ENCODE assay signal across 1 cellular context in the genomic region with DNA sequence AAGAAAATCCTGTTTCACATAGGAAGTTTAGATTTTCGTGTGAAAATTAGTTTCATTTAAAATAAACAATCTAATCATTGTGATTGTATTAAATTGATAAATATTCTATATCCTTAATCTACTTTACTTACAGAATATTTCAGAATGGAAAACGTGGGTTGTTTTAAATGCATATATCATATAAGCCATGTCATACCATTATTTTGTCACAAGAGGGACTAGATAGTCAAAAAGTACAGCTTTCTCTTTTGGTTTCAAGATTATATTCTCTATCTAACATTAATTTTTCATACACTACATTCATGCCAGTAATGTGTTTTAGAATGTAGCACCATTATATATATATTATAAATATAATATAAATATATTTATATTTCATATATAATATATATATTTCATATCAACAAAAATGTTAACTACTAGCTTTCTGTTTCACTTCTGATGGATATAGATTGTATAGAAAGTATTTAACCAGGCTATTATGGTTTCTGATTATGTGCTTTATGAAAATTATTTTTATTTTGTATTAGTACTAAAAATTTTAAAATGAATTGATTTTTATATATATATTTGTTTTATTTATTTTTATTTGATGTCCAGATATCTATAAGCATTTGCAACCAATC.
TF ChIP-seq lines count a peak whose summit lies in the region.

No MANE protein-coding gene starts in this region.

TF ChIP-seq in GM23338, 12 proteins besides CTCF, POLR2A, EP300 and RAD21 (continued from another document):
- TF ChIP-seq, protein P1, sequence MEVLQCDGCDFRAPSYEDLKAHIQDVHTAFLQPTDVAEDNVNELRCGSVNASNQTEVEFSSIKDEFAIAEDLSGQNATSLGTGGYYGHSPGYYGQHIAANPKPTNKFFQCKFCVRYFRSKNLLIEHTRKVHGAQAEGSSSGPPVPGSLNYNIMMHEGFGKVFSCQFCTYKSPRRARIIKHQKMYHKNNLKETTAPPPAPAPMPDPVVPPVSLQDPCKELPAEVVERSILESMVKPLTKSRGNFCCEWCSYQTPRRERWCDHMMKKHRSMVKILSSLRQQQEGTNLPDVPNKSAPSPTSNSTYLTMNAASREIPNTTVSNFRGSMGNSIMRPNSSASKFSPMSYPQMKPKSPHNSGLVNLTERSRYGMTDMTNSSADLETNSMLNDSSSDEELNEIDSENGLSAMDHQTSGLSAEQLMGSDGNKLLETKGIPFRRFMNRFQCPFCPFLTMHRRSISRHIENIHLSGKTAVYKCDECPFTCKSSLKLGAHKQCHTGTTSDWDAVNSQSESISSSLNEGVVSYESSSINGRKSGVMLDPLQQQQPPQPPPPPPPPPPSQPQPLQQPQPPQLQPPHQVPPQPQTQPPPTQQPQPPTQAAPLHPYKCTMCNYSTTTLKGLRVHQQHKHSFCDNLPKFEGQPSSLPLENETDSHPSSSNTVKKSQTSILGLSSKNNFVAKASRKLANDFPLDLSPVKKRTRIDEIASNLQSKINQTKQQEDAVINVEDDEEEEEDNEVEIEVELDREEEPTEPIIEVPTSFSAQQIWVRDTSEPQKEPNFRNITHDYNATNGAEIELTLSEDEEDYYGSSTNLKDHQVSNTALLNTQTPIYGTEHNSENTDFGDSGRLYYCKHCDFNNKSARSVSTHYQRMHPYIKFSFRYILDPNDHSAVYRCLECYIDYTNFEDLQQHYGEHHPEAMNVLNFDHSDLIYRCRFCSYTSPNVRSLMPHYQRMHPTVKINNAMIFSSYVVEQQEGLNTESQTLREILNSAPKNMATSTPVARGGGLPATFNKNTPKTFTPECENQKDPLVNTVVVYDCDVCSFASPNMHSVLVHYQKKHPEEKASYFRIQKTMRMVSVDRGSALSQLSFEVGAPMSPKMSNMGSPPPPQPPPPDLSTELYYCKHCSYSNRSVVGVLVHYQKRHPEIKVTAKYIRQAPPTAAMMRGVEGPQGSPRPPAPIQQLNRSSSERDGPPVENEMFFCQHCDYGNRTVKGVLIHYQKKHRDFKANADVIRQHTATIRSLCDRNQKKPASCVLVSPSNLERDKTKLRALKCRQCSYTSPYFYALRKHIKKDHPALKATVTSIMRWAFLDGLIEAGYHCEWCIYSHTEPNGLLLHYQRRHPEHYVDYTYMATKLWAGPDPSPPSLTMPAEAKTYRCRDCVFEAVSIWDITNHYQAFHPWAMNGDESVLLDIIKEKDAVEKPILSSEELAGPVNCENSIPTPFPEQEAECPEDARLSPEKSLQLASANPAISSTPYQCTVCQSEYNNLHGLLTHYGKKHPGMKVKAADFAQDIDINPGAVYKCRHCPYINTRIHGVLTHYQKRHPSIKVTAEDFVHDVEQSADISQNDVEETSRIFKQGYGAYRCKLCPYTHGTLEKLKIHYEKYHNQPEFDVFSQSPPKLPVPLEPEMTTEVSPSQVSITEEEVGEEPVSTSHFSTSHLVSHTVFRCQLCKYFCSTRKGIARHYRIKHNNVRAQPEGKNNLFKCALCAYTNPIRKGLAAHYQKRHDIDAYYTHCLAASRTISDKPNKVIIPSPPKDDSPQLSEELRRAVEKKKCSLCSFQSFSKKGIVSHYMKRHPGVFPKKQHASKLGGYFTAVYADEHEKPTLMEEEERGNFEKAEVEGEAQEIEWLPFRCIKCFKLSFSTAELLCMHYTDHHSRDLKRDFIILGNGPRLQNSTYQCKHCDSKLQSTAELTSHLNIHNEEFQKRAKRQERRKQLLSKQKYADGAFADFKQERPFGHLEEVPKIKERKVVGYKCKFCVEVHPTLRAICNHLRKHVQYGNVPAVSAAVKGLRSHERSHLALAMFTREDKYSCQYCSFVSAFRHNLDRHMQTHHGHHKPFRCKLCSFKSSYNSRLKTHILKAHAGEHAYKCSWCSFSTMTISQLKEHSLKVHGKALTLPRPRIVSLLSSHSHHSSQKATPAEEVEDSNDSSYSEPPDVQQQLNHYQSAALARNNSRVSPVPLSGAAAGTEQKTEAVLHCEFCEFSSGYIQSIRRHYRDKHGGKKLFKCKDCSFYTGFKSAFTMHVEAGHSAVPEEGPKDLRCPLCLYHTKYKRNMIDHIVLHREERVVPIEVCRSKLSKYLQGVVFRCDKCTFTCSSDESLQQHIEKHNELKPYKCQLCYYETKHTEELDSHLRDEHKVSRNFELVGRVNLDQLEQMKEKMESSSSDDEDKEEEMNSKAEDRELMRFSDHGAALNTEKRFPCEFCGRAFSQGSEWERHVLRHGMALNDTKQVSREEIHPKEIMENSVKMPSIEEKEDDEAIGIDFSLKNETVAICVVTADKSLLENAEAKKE (CRISPR knock-in tag; IDR thresholded peaks at IDR 0.05): no peak
- TF ChIP-seq ZNF331 (CRISPR knock-in tag; IDR thresholded peaks at IDR 0.05; ENCODE audit: low read depth): no peak
- TF ChIP-seq CREB1 (CRISPR knock-in tag; IDR thresholded peaks at IDR 0.05; ENCODE audit: low read depth): no peak
- no peak for TF ChIP-seq EZH2 (IDR thresholded peaks at IDR 0.05; ENCODE audit: low read depth, unreplicated experiment)
- TF ChIP-seq STAT1 (IDR thresholded peaks at IDR 0.05; ENCODE audit: unreplicated experiment): no peak
- TF ChIP-seq, protein P2, sequence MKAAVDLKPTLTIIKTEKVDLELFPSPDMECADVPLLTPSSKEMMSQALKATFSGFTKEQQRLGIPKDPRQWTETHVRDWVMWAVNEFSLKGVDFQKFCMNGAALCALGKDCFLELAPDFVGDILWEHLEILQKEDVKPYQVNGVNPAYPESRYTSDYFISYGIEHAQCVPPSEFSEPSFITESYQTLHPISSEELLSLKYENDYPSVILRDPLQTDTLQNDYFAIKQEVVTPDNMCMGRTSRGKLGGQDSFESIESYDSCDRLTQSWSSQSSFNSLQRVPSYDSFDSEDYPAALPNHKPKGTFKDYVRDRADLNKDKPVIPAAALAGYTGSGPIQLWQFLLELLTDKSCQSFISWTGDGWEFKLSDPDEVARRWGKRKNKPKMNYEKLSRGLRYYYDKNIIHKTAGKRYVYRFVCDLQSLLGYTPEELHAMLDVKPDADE (IDR thresholded peaks at IDR 0.05): no peak
- TF ChIP-seq JUNB (IDR thresholded peaks at IDR 0.05; ENCODE audit: unreplicated experiment): no peak
- no peak for TF ChIP-seq ZNF114 (CRISPR knock-in tag; IDR thresholded peaks at IDR 0.05)
- TF ChIP-seq NANOG (IDR thresholded peaks at IDR 0.05; ENCODE audit: borderline replicate concordance): no peak
